In the genomic region with DNA sequence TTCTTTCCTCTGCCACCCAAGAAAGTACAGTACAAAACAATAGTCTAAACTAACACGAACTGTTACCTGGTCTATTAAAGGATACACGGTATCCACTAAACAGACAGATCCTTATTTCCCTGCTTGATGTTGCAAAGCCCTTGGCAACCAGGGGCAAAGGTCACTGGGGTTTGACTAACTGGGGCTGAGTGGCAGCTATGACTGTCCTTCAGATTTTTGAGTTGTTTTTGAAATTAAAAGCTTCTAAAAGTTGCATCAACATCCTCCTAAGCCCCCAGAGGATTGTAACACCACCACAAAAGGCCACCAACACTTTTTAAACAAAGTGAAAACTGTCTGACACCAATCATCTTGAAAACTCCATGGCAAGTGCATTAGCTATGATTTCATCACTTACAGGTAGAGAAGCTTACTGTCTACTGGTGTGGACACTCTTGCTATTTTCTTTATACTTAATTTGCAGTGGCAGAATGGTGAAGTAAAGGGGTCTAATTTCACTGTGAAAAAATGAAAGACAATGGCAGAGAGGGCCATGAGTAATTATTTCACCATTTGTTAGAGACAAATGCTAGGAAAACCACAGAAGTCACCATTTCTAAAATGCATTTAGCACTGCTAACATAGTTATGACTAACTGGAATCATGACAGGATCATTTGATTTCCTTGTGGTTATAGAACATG, we compare ENCODE assay signal across 20 cellular contexts.
A peak's percentile ranks its signal among the peaks of the same experiment; 100 is the strongest.
DNase-seq lines count a peak whose midpoint lies in the region; ATAC-seq and TF ChIP-seq lines count a peak whose summit lies in the region.
"Had no signal": no experiment of that assay in that cellular context is flagged by ENCODE, and none has a peak within 500 bp of the region (broad histone marks: within the 10 kb centered on the region; RNA-seq: fewer than 3 reads in every experiment).

No MANE protein-coding gene starts in this region.

- no peaks in the 10 kb centered on the region for H3K9me2 ChIP-seq in PC-3 (replicated peaks; ENCODE audit: low read length)

- no peak overlapping the region for H3K4me2 ChIP-seq in PC-3 (ENCODE audit: low read length)

- intact Hi-C loops in PC-3 (cut with micrococcal nuclease), result no loop called here
- intact Hi-C loops in transverse colon (cut with DNase I; ENCODE audit: low total_unique reads), result no loop called here

- H3K27ac ChIP-seq in PC-3 (ENCODE audit: low read length), result no peak overlapping the region
- no peak overlapping the region for H3K27ac ChIP-seq in transverse colon
- H3K27ac ChIP-seq: ascending aorta, esophagus squamous epithelium had no signal

- no peak for TF ChIP-seq EP300 in transverse colon (IDR thresholded peaks at IDR 0.05; ENCODE audit: low read depth)

- WGBS in transverse colon (ENCODE audit: low coverage in 1 of 2), 2 donors, result 67 to 80% methylated on average over 2 of the region's 2 CpGs

- H2AFZ ChIP-seq in PC-3 (ENCODE audit: low read length), result no peak overlapping the region

- H3F3A ChIP-seq in PC-3 (ENCODE audit: low read length, unreplicated experiment), result no peaks in the 10 kb centered on the region

- peak; percentile 2 for DNase-seq in PC-3
- peak; percentile 30 for DNase-seq in glomerular visceral epithelial cell (ENCODE audit: extremely low spot score)
- no peak for DNase-seq in transverse colon
- no peak for DNase-seq in stimulated activated naive CD8-positive, alpha-beta T cell treated with anti-CD3 and anti-CD28 coated beads, Interleukin-15, Interleukin-2, amounts not matched to agents 100 U/mL and 50 U/mL, for 24 hours
- DNase-seq in cerebellar nuclear complex (lab: John Stamatoyannopoulos, UW), result no peak
- DNase-seq: activated CD4-positive, alpha-beta T cell treated with anti-CD3 and anti-CD28 coated beads, Interleukin-2, amount 50 U/mL, for 48 hours; activated naive CD4-positive, alpha-beta T cell; activated T-cell treated with anti-CD3 and anti-CD28 coated beads for 4 hours; effector memory CD4-positive, alpha-beta T cell; esophagus squamous epithelium; GF-D8; Karpas-422; left ventricle myocardium superior; NCI-H1105 treated with DMSO at 0.1 percent for 48 hours; NCI-H510A treated with DMSO at 0.1 percent for 48 hours; Right ventricle myocardium superior; T-helper 17 cell had no signal

- in situ Hi-C loops in transverse colon (cut with MboI; ENCODE audit: low pct_ligation_motif_present in 1 of 4, low pct_unique_long_range_greater_than_20kb in 1 of 4, low sequenced_read_pairs in 3 of 4), result no loop called here

- H3K4me1 ChIP-seq in PC-3 (ENCODE audit: insufficient read depth, low read length), result peaks cover 37% of the 10 kb centered on the region
- no peaks in the 10 kb centered on the region for H3K4me1 ChIP-seq in transverse colon
- H3K4me1 ChIP-seq: ascending aorta had no signal

- POLR2A ChIA-PET in PC-3 (lab: Charles Lee; ENCODE audit: unreplicated experiment), result no interaction called here

- CTCF ChIA-PET in PC-3 (lab: Charles Lee), result no interaction called here

- no peak for TF ChIP-seq POLR2A in transverse colon (IDR thresholded peaks at IDR 0.05)

- H4K20me1 ChIP-seq in PC-3 (ENCODE audit: low read length), result no peaks in the 10 kb centered on the region

- H3K36me3 ChIP-seq in PC-3 (ENCODE audit: low read depth, low read length) (no peaks in the 10 kb centered on the region), transverse colon (no peaks in the 10 kb centered on the region)
- H3K36me3 ChIP-seq: ascending aorta, esophagus squamous epithelium had no signal

- H3K4me3 ChIP-seq in PC-3 (ENCODE audit: low read length) (no peak overlapping the region), transverse colon (no peak overlapping the region)
- H3K4me3 ChIP-seq: ascending aorta, esophagus squamous epithelium had no signal

- H3K9me3 ChIP-seq in PC-3 (ENCODE audit: low read length) (no peaks in the 10 kb centered on the region), transverse colon (no peaks in the 10 kb centered on the region)
- H3K9me3 ChIP-seq: ascending aorta, esophagus squamous epithelium had no signal

- H3K79me2 ChIP-seq in PC-3 (ENCODE audit: low read length), result no peaks in the 10 kb centered on the region

- H3K27me3 ChIP-seq in PC-3 (ENCODE audit: low read length) (no peaks in the 10 kb centered on the region), transverse colon (no peaks in the 10 kb centered on the region)
- H3K27me3 ChIP-seq: ascending aorta, esophagus squamous epithelium had no signal

- no TSS peak for BruUV-seq in PC-3 (replicated peaks; lab: Mats Ljungman, UMichigan)

- TF ChIP-seq CTCF in PC-3 (conservative IDR thresholded peaks at IDR 0.05; ENCODE audit: low read depth, low read length), result no peak
- TF ChIP-seq CTCF in transverse colon (IDR thresholded peaks at IDR 0.05), result no peak

- H3K9ac ChIP-seq in PC-3 (ENCODE audit: low read length), result no peak overlapping the region

- ATAC-seq in HG02759 (IDR thresholded peaks at IDR 0.05; ENCODE audit: unreplicated experiment) (peak; percentile 37), PC-3 (no peak), GM19395 (IDR thresholded peaks at IDR 0.05; ENCODE audit: unreplicated experiment) (no peak)
- no peak for ATAC-seq in stimulated activated naive CD8-positive, alpha-beta T cell treated with anti-CD3 and anti-CD28 coated beads, Interleukin-15, Interleukin-2, amounts not matched to agents 100 U/mL and 50 U/mL, for 24 hours
- ATAC-seq: left ventricle myocardium superior, T-helper 17 cell had no signal

Comparison
In these comparisons a context has a peak if more than half of its experiments do, and no peak if none do; other contexts are left out.
1. DNase-seq: peak in PC-3 (single experiment) and glomerular visceral epithelial cell (single experiment); none in transverse colon (single experiment), stimulated activated naive CD8-positive, alpha-beta T cell treated with anti-CD3 and anti-CD28 coated beads, Interleukin-15, Interleukin-2, amounts not matched to agents 100 U/mL and 50 U/mL, for 24 hours (single experiment) and cerebellar nuclear complex (0 of 2).